22 cellular contexts compared by ENCODE assay signal in genomic region chr5:90285581-90285980, GRCh38.
DNase-seq lines count a peak whose midpoint lies in the region; ATAC-seq and TF ChIP-seq lines count a peak whose summit lies in the region.
"Had no signal": no experiment of that assay in that cellular context is flagged by ENCODE, and none has a peak within 500 bp of the region (broad histone marks: within the 10 kb centered on the region; RNA-seq: fewer than 3 reads in every experiment).

No MANE protein-coding gene starts in this region.

- H3K36me3 ChIP-seq in PC-3 (ENCODE audit: low read depth, low read length): no peaks in the 10 kb centered on the region
- H3K36me3 ChIP-seq: BE2C; BLaER1 treated with 17β-estradiol and CSF1 and Interleukin-3, amounts not matched to agents 10 nM and 100 nM; HAP-1 had no signal

- no peak for TF ChIP-seq CTCF in PC-3 (conservative IDR thresholded peaks at IDR 0.05; ENCODE audit: low read depth, low read length)
- TF ChIP-seq CTCF in foreskin keratinocyte (conservative IDR thresholded peaks at IDR 0.05): no peak

- CTCF ChIA-PET in PC-3 (lab: Charles Lee): no interaction called here

- H3K27me3 ChIP-seq in PC-3 (ENCODE audit: low read length): no peaks in the 10 kb centered on the region
- H3K27me3 ChIP-seq in foreskin keratinocyte: peaks cover 6% of the 10 kb centered on the region
- H3K27me3 ChIP-seq: BE2C; BLaER1 treated with 17β-estradiol and CSF1 and Interleukin-3, amounts not matched to agents 10 nM and 100 nM had no signal

- no peak overlapping the region for H3K4me2 ChIP-seq in PC-3 (ENCODE audit: low read length)
- H3K4me2 ChIP-seq: A549; BLaER1 treated with 17β-estradiol and CSF1 and Interleukin-3, amounts not matched to agents 10 nM and 100 nM had no signal

- H3K9me3 ChIP-seq in PC-3 (ENCODE audit: low read length): no peaks in the 10 kb centered on the region
- H3K9me3 ChIP-seq: A549; BE2C; BLaER1 treated with 17β-estradiol and CSF1 and Interleukin-3, amounts not matched to agents 10 nM and 100 nM; HAP-1 had no signal

- DNase-seq in PC-3 (peak; percentile 69), astrocyte of the hippocampus (ENCODE audit: low read depth, low spot score) (peak; percentile 13), foreskin keratinocyte (peak in 1 of 2 donors; percentile 22)
- DNase-seq: 8988T; ACHN; AML-193; BE2C; CD4-positive, alpha-beta T cell; CD8-positive, alpha-beta memory T cell; DMS 273 treated with DMSO at 0.1 percent for 48 hours; DMS79; EL; GDM1; GOT3; HFFc6 had no signal

- no peaks in the 10 kb centered on the region for H4K20me1 ChIP-seq in PC-3 (ENCODE audit: low read length)
- H4K20me1 ChIP-seq: BLaER1 treated with 17β-estradiol and CSF1 and Interleukin-3, amounts not matched to agents 10 nM and 100 nM had no signal

- no peak overlapping the region for H3K9ac ChIP-seq in PC-3 (ENCODE audit: low read length)
- H3K9ac ChIP-seq: BLaER1 treated with 17β-estradiol and CSF1 and Interleukin-3, amounts not matched to agents 10 nM and 100 nM had no signal

- intact Hi-C loops in PC-3 (cut with micrococcal nuclease): loop anchor here (5.0 kb wide), 1 partner anchor 147 kb away; no protein-coding TSS in a partner anchor

- POLR2A ChIA-PET in PC-3 (lab: Charles Lee; ENCODE audit: unreplicated experiment): interaction anchor here (0.6 kb wide), 1 partner anchor 124 kb away, joined by 5 read pairs; the partner anchor contains the start of gene CETN3

- no peaks in the 10 kb centered on the region for H3F3A ChIP-seq in PC-3 (ENCODE audit: low read length, unreplicated experiment)

- no TSS peak for BruUV-seq in PC-3 (replicated peaks; lab: Mats Ljungman, UMichigan)

- ATAC-seq in PC-3 (peak; percentile 76), foreskin keratinocyte (peak; percentile 28), GM18907 (IDR thresholded peaks at IDR 0.05; ENCODE audit: unreplicated experiment) (no peak), GM18505 (IDR thresholded peaks at IDR 0.05; ENCODE audit: unreplicated experiment) (no peak), SK-N-SH treated with all-trans-retinoic acid at 6 μM for 48 hours (no peak)
- ATAC-seq: A549, GM12878 had no signal

- no peak overlapping the region for H3K4me3 ChIP-seq in PC-3 (ENCODE audit: low read length)
- H3K4me3 ChIP-seq: A549; BLaER1 treated with 17β-estradiol and CSF1 and Interleukin-3, amounts not matched to agents 10 nM and 100 nM; GM12878; HAP-1 had no signal

- TF ChIP-seq POLR2A in GM18505 (IDR thresholded peaks at IDR 0.05; ENCODE audit: borderline replicate concordance, extremely low read depth, insufficient read depth, insufficient read length): no peak

- no peak overlapping the region for H2AFZ ChIP-seq in PC-3 (ENCODE audit: low read length)

- H3K9me2 ChIP-seq in PC-3 (replicated peaks; ENCODE audit: low read length): no peaks in the 10 kb centered on the region

- H3K4me1 ChIP-seq in PC-3 (ENCODE audit: insufficient read depth, low read length): peaks cover 7% of the 10 kb centered on the region; the same call in 1 of the 2 replicates
- H3K4me1 ChIP-seq in foreskin keratinocyte: no peaks in the 10 kb centered on the region
- H3K4me1 ChIP-seq: A549, BE2C had no signal

- no peaks in the 10 kb centered on the region for H3K79me2 ChIP-seq in PC-3 (ENCODE audit: low read length)

- no peak overlapping the region for H3K27ac ChIP-seq in PC-3 (ENCODE audit: low read length)
- no peak overlapping the region for H3K27ac ChIP-seq in foreskin keratinocyte
- H3K27ac ChIP-seq: A549; BLaER1 treated with 17β-estradiol and CSF1 and Interleukin-3, amounts not matched to agents 10 nM and 100 nM had no signal

TF ChIP-seq in SK-N-SH treated with all-trans-retinoic acid at 6 μM for 48 hours, 23 proteins besides CTCF, POLR2A, EP300 and RAD21:
- TF ChIP-seq ESRRG (CRISPR knock-in tag; IDR thresholded peaks at IDR 0.05) (no peak), ARNTL (CRISPR knock-in tag; IDR thresholded peaks at IDR 0.05; ENCODE audit: borderline replicate concordance, low read depth) (no peak), ZFP30 (CRISPR knock-in tag; IDR thresholded peaks at IDR 0.05) (no peak), GLIS3 (CRISPR knock-in tag; IDR thresholded peaks at IDR 0.05) (no peak), TOX (CRISPR knock-in tag; IDR thresholded peaks at IDR 0.05; ENCODE audit: borderline replicate concordance) (no peak), PATZ1 (CRISPR knock-in tag; IDR thresholded peaks at IDR 0.05; ENCODE audit: borderline replicate concordance) (no peak), ZFP3 (CRISPR knock-in tag; IDR thresholded peaks at IDR 0.05) (no peak), PPARA (CRISPR knock-in tag; IDR thresholded peaks at IDR 0.05; ENCODE audit: borderline replicate concordance) (no peak), TCF4 (CRISPR knock-in tag; IDR thresholded peaks at IDR 0.05; ENCODE audit: borderline replicate concordance) (no peak), RARB (CRISPR knock-in tag; IDR thresholded peaks at IDR 0.05) (no peak), ISL1 (CRISPR knock-in tag; IDR thresholded peaks at IDR 0.05) (no peak), CSDC2 (CRISPR knock-in tag; IDR thresholded peaks at IDR 0.05) (no peak), OSR1 (CRISPR knock-in tag; IDR thresholded peaks at IDR 0.05) (no peak), POU6F1 (CRISPR knock-in tag; IDR thresholded peaks at IDR 0.05; ENCODE audit: borderline replicate concordance, low read depth) (no peak), CREB5 (CRISPR knock-in tag; IDR thresholded peaks at IDR 0.05; ENCODE audit: low read depth) (no peak), SNAI2 (CRISPR knock-in tag; IDR thresholded peaks at IDR 0.05) (no peak), ZC3H10 (CRISPR knock-in tag; IDR thresholded peaks at IDR 0.05) (no peak), ZNF8 (CRISPR knock-in tag; IDR thresholded peaks at IDR 0.05) (no peak)

Comparison
In these comparisons a context has a peak if more than half of its experiments do, and no peak if none do; other contexts are left out.
1. ATAC-seq: peak in PC-3 (single experiment) and foreskin keratinocyte (single experiment); none in GM18907 (single experiment), GM18505 (single experiment) and SK-N-SH treated with all-trans-retinoic acid at 6 μM for 48 hours (single experiment).